10 cellular contexts compared by ENCODE assay signal in the genomic region with DNA sequence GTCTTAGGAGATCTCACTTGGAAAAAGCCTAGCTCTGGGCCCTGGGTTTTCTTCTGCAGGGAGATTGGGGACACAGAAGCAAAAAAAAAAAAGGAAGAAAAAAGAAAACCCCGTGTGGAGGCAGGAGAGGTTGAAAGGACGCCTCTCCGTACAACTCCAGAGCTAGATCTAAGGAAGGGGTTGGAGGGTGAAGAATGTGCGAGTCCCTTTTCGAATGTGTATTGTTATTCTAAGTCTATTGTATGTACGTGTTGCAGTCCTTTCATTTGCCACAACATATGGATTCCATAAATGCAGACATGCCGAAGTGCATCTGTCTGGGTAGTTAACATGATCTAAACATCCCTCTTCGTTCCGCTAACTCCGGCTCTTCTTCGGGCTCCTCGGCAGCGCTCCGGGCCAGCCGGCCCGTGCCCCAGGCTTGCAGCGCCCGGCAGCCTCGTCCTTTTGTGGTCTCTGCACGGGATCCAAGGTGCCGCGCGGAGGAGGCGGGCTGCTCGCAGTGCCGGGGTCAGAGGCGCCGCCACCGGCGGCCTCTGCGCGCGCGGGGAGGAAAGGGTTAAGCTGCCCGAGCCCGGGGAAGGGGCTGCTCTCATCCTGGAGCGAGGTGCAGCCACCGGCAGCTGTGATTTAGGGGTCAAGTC. TPM values are rescaled to one million over a fixed set of nuclear protein-coding genes. Genes with fewer than 3 reads are reported as not detected.
A peak's percentile ranks its signal among the peaks of the same experiment; 100 is the strongest.
DNase-seq lines count a peak whose midpoint lies in the region; ATAC-seq and TF ChIP-seq lines count a peak whose summit lies in the region.
"Had no signal": no experiment of that assay in that cellular context is flagged by ENCODE, and none has a peak within 500 bp of the region (broad histone marks: within the 10 kb centered on the region; RNA-seq: fewer than 3 reads in every experiment).

No MANE protein-coding gene starts in this region.

- TF ChIP-seq CTCF in ascending aorta (IDR thresholded peaks at IDR 0.05) (no peak), gastrocnemius medialis (IDR thresholded peaks at IDR 0.05 in 4 of 5, conservative IDR thresholded peaks at IDR 0.05 in 1 of 5) (no peak)

- TF ChIP-seq POLR2A in gastrocnemius medialis (IDR thresholded peaks at IDR 0.05) = no peak

- intact Hi-C loops in ascending aorta (cut with DNase I) = no loop called here
- intact Hi-C loops in gastrocnemius medialis (cut with DNase I; ENCODE audit: low total_unique reads) = no loop called here

- in situ Hi-C loops in gastrocnemius medialis (cut with MboI; ENCODE audit: low sequenced_read_pairs in 4 of 4) = loop anchor here in 2 of 4 donors (25.0 kb wide), 1 partner anchor 225 kb away; no protein-coding TSS in a partner anchor

- DNase-seq in GM03348 (ENCODE audit: low spot score) (peak; percentile 45), ascending aorta (ENCODE audit: low spot score in 2 of 2) (no peak), gastrocnemius medialis (no peak), NCI-H69 (lab: John Stamatoyannopoulos, UW) (no peak), glomerular visceral epithelial cell (ENCODE audit: extremely low spot score) (no peak), NCI-H187 (lab: John Stamatoyannopoulos, UW) (no peak)
- DNase-seq in stimulated activated CD4-positive, alpha-beta T cell treated with anti-CD3 and anti-CD28 coated beads, Interleukin-2, amount 100 ng/mL, for 24 hours = no peak
- DNase-seq: NCI-H510A; stimulated activated CD4-positive, alpha-beta T cell treated with anti-CD3 and anti-CD28 coated beads, Interleukin-1b, Interleukin-23, amount 100 ng/mL, for 48 hours had no signal

- H3K9me3 ChIP-seq in ascending aorta (no peaks in the 10 kb centered on the region), iPS-18c (ENCODE audit: control insufficient read depth, insufficient read depth, low read length) (no peaks in the 10 kb centered on the region), gastrocnemius medialis (no peaks in the 10 kb centered on the region)

- H3K27ac ChIP-seq in ascending aorta (peak overlapping the region; percentile 98 to 99), gastrocnemius medialis (peak overlapping the region; percentile 89 to 99 (median 96))

- peaks cover 12 to 31% of the 10 kb centered on the region in 2 donors for H3K4me1 ChIP-seq in ascending aorta
- peaks cover 42 to 43% of the 10 kb centered on the region in 2 donors for H3K4me1 ChIP-seq in gastrocnemius medialis

- peak overlapping the region; percentile 47 to 88 for H3K4me3 ChIP-seq in ascending aorta
- peak overlapping the region; percentile 6; the same call in 1 of the 2 replicates for H3K4me3 ChIP-seq in iPS-18c (ENCODE audit: insufficient read depth, low read depth, low read length)
- peak overlapping the region; percentile 6 to 44 (median 26) for H3K4me3 ChIP-seq in gastrocnemius medialis

- ATAC-seq in gastrocnemius medialis = no peak

- H3K27me3 ChIP-seq in ascending aorta (no peaks in the 10 kb centered on the region), gastrocnemius medialis (peaks cover 0 to 25% (median 5%) of the 10 kb centered on the region in 3 donors)

- no peaks in the 10 kb centered on the region for H3K36me3 ChIP-seq in ascending aorta
- no peaks in the 10 kb centered on the region for H3K36me3 ChIP-seq in gastrocnemius medialis

RNA-seq across cellular contexts. Expression of gene ZFHX3, which starts 14.8 kb away (rescaled TPM):
- total RNA-seq in ascending aorta = 34.8 TPM
- 10 to 100 TPM; 14.0 to 28.5 (median 27.3) TPM for total RNA-seq in gastrocnemius medialis

Comparison
In these comparisons a context has a peak if more than half of its experiments do, and no peak if none do; other contexts are left out.
1. H3K4me3 ChIP-seq: peak in every context shown above with its lines; median percentile 68 in ascending aorta; 26 in gastrocnemius medialis; 6 in iPS-18c.